Comparison of ENCODE assay signal across 13 cellular contexts in the genomic region with DNA sequence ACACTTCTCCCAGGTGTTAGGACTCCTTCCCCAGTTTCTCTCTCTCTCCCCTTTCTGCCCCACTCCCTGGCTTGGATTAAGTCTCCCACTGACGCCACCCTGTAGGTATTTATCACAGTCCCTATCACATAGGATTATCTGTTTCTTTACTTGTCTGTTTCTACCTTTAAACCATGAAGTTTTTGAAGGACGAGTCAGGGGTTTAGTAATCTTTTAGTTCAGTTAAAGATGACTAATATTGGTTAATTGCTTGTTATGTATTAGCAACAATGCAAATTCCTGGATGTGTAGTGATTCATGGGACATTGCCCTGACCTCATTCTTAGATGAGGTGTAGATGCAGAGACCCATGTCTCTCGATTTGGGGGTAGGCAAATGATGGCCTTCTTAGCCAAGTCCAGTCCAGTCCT. TPM values are rescaled to one million over a fixed set of nuclear protein-coding genes. Genes with fewer than 3 reads are reported as not detected.
DNase-seq lines count a peak whose midpoint lies in the region; ATAC-seq and TF ChIP-seq lines count a peak whose summit lies in the region.
"Had no signal": no experiment of that assay in that cellular context is flagged by ENCODE, and none has a peak within 500 bp of the region (broad histone marks: within the 10 kb centered on the region; RNA-seq: fewer than 3 reads in every experiment).

No MANE protein-coding gene starts in this region.

- TF ChIP-seq CTCF in fibroblast of villous mesenchyme (IDR thresholded peaks at IDR 0.05; ENCODE audit: insufficient read depth, low read depth, low read length) = no peak

- ATAC-seq in GM19324 (IDR thresholded peaks at IDR 0.05; ENCODE audit: low FRiP score, unreplicated experiment) = no peak

- peak overlapping the region in 2 of 5 donors; percentile 53 to 56 for H3K9ac ChIP-seq in subcutaneous abdominal adipose tissue (ENCODE audit: low read length in 5 of 5)

- peaks cover 0 to 5% (median 0%) of the 10 kb centered on the region in 5 donors for H3K36me3 ChIP-seq in subcutaneous abdominal adipose tissue (ENCODE audit: control insufficient read depth in 5 of 5, insufficient read depth in 5 of 5, low read length in 5 of 5)
- H3K36me3 ChIP-seq: left lung had no signal

- peak overlapping the region; percentile 99 for H3K27ac ChIP-seq in subcutaneous abdominal adipose tissue (ENCODE audit: low read depth, low read length)
- H3K27ac ChIP-seq: 22Rv1, left lung had no signal

- H3K27me3 ChIP-seq in subcutaneous abdominal adipose tissue (ENCODE audit: control insufficient read depth in 5 of 5, insufficient read depth in 4 of 5, low read length in 5 of 5) = no peaks in the 10 kb centered on the region

- H3K9me3 ChIP-seq in subcutaneous abdominal adipose tissue (ENCODE audit: control insufficient read depth in 5 of 5, low read length in 5 of 5) = no peaks in the 10 kb centered on the region
- H3K9me3 ChIP-seq: left lung had no signal

- H3K4me1 ChIP-seq in subcutaneous abdominal adipose tissue (ENCODE audit: control insufficient read depth in 5 of 5, insufficient read depth in 5 of 5, low read length in 5 of 5) = peaks cover 2 to 66% (median 60%) of the 10 kb centered on the region in 5 donors

- peak; percentile 37 for DNase-seq in DMS53 (lab: John Stamatoyannopoulos, UW)
- no peak for DNase-seq in DMS53 treated with DMSO at 0.1 percent for 48 hours (lab: John Stamatoyannopoulos, UW; ENCODE audit: unreplicated experiment)
- DNase-seq in T1000 (lab: John Stamatoyannopoulos, UW) = peak; percentile 20
- peak; percentile 57 for DNase-seq in fibroblast of villous mesenchyme (ENCODE audit: low read depth)
- DNase-seq in T-helper 9 cell = no peak
- DNase-seq in GM19240 (ENCODE audit: insufficient read length, low spot score) = no peak
- DNase-seq: activated naive CD4-positive, alpha-beta T cell treated with anti-CD3 and anti-CD28 coated beads for 36 hours; left lung; NCI-H2081 treated with DMSO at 0.1 percent for 48 hours; SHP77 treated with DMSO at 0.1 percent for 48 hours had no signal

- H3K4me3 ChIP-seq in fibroblast of villous mesenchyme (ENCODE audit: low read depth, low read length) = peak overlapping the region; percentile 9
- peak overlapping the region in 2 of 5 donors; percentile 1 to 13 for H3K4me3 ChIP-seq in subcutaneous abdominal adipose tissue (ENCODE audit: low read depth in 1 of 5, low read length in 5 of 5)
- H3K4me3 ChIP-seq: left lung had no signal

RNA-seq across cellular contexts. Expression of a gene that starts 6.4 kb away (rescaled TPM):
- total RNA-seq in fibroblast of villous mesenchyme = 541 and 761 TPM in 2 replicates

Comparison
In these comparisons a context has a peak if more than half of its experiments do, and no peak if none do; other contexts are left out.
1. DNase-seq: peak in DMS53 (single experiment), T1000 (single experiment) and fibroblast of villous mesenchyme (single experiment); none in DMS53 treated with DMSO at 0.1 percent for 48 hours (single experiment), T-helper 9 cell (single experiment) and GM19240 (single experiment).